Comparison of ENCODE assay signal across 3 cellular contexts in the genomic region with DNA sequence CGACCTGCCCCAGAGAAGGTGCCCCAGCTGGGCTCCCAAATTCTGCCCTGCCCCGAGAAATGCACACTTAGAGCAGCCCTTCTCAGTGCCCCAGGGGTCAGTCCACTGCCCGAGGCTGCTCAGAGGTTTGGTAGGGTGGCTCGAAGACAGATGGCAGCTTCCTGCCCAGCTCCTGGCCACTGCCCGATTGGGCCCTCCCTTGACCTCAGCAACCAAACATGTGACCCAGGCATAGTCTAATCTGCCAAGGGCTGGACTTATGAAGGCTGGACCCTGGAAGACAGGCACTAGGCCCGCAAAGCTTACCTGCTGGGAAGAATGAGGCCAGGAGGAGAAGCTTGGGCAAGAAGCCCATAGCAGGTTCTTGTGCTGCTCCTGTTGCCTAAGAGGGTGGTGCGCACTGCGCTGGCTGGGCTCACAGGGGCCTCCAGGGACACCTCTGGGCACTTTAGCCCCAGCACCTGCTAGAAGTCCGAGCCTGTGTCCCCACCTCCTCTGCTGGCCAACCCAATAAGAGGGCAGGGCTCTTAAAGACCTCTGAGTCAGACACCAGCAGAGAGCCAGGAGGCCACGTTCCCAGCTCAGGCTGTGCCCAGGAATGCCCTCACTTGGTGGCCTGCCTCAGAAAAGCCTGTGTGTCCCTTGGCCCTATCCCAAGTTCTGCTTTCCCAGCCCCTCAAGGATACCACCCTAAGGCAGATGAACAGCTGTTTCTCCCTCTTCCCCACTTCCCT.
TF ChIP-seq lines count a peak whose summit lies in the region.

No MANE protein-coding gene starts in this region.

TF ChIP-seq in A549, 52 proteins besides CTCF, POLR2A, EP300 and RAD21:
- TF ChIP-seq EHF (CRISPR knock-in tag; IDR thresholded peaks at IDR 0.05) = no peak
- no peak for TF ChIP-seq FOSL2 (IDR thresholded peaks at IDR 0.05)
- no peak for TF ChIP-seq FOSL2 (CRISPR knock-in tag; IDR thresholded peaks at IDR 0.05)
- no peak for TF ChIP-seq CHD4 (IDR thresholded peaks at IDR 0.05; ENCODE audit: borderline replicate concordance)
- TF ChIP-seq, protein P1, sequence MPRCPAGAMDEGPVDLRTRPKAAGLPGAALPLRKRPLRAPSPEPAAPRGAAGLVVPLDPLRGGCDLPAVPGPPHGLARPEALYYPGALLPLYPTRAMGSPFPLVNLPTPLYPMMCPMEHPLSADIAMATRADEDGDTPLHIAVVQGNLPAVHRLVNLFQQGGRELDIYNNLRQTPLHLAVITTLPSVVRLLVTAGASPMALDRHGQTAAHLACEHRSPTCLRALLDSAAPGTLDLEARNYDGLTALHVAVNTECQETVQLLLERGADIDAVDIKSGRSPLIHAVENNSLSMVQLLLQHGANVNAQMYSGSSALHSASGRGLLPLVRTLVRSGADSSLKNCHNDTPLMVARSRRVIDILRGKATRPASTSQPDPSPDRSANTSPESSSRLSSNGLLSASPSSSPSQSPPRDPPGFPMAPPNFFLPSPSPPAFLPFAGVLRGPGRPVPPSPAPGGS (IDR thresholded peaks at IDR 0.05) = no peak
- no peak for TF ChIP-seq NFE2L2 (conservative IDR thresholded peaks at IDR 0.05; ENCODE audit: low read length)
- no peak for TF ChIP-seq ZSCAN20 (CRISPR knock-in tag; IDR thresholded peaks at IDR 0.05)
- TF ChIP-seq CBX2 (IDR thresholded peaks at IDR 0.05; ENCODE audit: borderline replicate concordance, low read depth) = no peak
- TF ChIP-seq TP53 (CRISPR knock-in tag; IDR thresholded peaks at IDR 0.05) = no peak
- no peak for TF ChIP-seq HDAC2 (IDR thresholded peaks at IDR 0.05)
- no peak for TF ChIP-seq RFX5 (IDR thresholded peaks at IDR 0.05)
- no peak for TF ChIP-seq ZNF302 (CRISPR knock-in tag; IDR thresholded peaks at IDR 0.05)
- TF ChIP-seq, protein P2, sequence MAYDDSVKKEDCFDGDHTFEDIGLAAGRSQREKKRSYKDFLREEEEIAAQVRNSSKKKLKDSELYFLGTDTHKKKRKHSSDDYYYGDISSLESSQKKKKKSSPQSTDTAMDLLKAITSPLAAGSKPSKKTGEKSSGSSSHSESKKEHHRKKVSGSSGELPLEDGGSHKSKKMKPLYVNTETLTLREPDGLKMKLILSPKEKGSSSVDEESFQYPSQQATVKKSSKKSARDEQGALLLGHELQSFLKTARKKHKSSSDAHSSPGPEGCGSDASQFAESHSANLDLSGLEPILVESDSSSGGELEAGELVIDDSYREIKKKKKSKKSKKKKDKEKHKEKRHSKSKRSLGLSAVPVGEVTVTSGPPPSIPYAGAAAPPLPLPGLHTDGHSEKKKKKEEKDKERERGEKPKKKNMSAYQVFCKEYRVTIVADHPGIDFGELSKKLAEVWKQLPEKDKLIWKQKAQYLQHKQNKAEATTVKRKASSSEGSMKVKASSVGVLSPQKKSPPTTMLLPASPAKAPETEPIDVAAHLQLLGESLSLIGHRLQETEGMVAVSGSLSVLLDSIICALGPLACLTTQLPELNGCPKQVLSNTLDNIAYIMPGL (CRISPR knock-in tag; IDR thresholded peaks at IDR 0.05; ENCODE audit: borderline replicate concordance) = no peak
- TF ChIP-seq, protein P3, sequence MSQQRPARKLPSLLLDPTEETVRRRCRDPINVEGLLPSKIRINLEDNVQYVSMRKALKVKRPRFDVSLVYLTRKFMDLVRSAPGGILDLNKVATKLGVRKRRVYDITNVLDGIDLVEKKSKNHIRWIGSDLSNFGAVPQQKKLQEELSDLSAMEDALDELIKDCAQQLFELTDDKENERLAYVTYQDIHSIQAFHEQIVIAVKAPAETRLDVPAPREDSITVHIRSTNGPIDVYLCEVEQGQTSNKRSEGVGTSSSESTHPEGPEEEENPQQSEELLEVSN (IDR thresholded peaks at IDR 0.05; ENCODE audit: borderline replicate concordance, low read depth) = no peak
- no peak for TF ChIP-seq KDM5A (IDR thresholded peaks at IDR 0.05)
TF ChIP-seq in A549: peak in this region for 0.

TF ChIP-seq in IMR-90, 13 proteins besides CTCF, POLR2A, EP300 and RAD21:
- TF ChIP-seq, protein P4, sequence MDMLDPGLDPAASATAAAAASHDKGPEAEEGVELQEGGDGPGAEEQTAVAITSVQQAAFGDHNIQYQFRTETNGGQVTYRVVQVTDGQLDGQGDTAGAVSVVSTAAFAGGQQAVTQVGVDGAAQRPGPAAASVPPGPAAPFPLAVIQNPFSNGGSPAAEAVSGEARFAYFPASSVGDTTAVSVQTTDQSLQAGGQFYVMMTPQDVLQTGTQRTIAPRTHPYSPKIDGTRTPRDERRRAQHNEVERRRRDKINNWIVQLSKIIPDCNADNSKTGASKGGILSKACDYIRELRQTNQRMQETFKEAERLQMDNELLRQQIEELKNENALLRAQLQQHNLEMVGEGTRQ (IDR thresholded peaks at IDR 0.05; ENCODE audit: low read depth, low read length) = no peak
- TF ChIP-seq FOS (IDR thresholded peaks at IDR 0.05; ENCODE audit: low read depth, low read length) (no peak), RFX5 (IDR thresholded peaks at IDR 0.05; ENCODE audit: low read depth, low read length) (no peak), BHLHE40 (IDR thresholded peaks at IDR 0.05; ENCODE audit: low read depth, low read length) (no peak), MAZ (IDR thresholded peaks at IDR 0.05; ENCODE audit: borderline replicate concordance, low read depth, low read length) (no peak), NFE2L2 (IDR thresholded peaks at IDR 0.05; ENCODE audit: low read depth, low read length) (no peak), MXI1 (IDR thresholded peaks at IDR 0.05; ENCODE audit: borderline replicate concordance, low read depth, low read length) (no peak), MAFK (IDR thresholded peaks at IDR 0.05; ENCODE audit: low read depth, low read length) (no peak), RCOR1 (IDR thresholded peaks at IDR 0.05; ENCODE audit: insufficient replicate concordance, low read length) (no peak), SMC3 (IDR thresholded peaks at IDR 0.05; ENCODE audit: low read depth, low read length) (no peak), CEBPB (IDR thresholded peaks at IDR 0.05; ENCODE audit: low read depth, low read length) (no peak), CHD1 (IDR thresholded peaks at IDR 0.05; ENCODE audit: low read depth, low read length) (no peak)
- TF ChIP-seq, protein P5, sequence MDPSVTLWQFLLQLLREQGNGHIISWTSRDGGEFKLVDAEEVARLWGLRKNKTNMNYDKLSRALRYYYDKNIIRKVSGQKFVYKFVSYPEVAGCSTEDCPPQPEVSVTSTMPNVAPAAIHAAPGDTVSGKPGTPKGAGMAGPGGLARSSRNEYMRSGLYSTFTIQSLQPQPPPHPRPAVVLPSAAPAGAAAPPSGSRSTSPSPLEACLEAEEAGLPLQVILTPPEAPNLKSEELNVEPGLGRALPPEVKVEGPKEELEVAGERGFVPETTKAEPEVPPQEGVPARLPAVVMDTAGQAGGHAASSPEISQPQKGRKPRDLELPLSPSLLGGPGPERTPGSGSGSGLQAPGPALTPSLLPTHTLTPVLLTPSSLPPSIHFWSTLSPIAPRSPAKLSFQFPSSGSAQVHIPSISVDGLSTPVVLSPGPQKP (IDR thresholded peaks at IDR 0.05; ENCODE audit: borderline replicate concordance, low read depth, low read length) = no peak

TF ChIP-seq in H1, 55 proteins besides CTCF, POLR2A, EP300 and RAD21:
- TF ChIP-seq FOSL1 (IDR thresholded peaks at IDR 0.05; ENCODE audit: insufficient read depth, low read depth, low read length) = no peak
- TF ChIP-seq, protein P4 (IDR thresholded peaks at IDR 0.05; ENCODE audit: low read length) = no peak
- no peak for TF ChIP-seq CBX5 (IDR thresholded peaks at IDR 0.05; ENCODE audit: low read depth, low read length)
- TF ChIP-seq TCF12 (IDR thresholded peaks at IDR 0.05; ENCODE audit: low read depth, low read length) = no peak
- TF ChIP-seq BACH1 (IDR thresholded peaks at IDR 0.05; ENCODE audit: low read length) = no peak
- TF ChIP-seq TEAD4 (IDR thresholded peaks at IDR 0.05; ENCODE audit: low read depth, low read length) = no peak
- TF ChIP-seq RXRA (IDR thresholded peaks at IDR 0.05; ENCODE audit: insufficient read depth, low read depth, low read length) = no peak
- TF ChIP-seq POU5F1 (IDR thresholded peaks at IDR 0.05; ENCODE audit: low read depth, low read length) = no peak
- no peak for TF ChIP-seq TBP (IDR thresholded peaks at IDR 0.05; ENCODE audit: low read depth, low read length)
- no peak for TF ChIP-seq RNF2 (IDR thresholded peaks at IDR 0.05; ENCODE audit: borderline replicate concordance, low read depth, low read length, missing control alignments, poor library complexity, severe bottlenecking)
